26 cellular contexts compared by ENCODE assay signal in the genomic region with DNA sequence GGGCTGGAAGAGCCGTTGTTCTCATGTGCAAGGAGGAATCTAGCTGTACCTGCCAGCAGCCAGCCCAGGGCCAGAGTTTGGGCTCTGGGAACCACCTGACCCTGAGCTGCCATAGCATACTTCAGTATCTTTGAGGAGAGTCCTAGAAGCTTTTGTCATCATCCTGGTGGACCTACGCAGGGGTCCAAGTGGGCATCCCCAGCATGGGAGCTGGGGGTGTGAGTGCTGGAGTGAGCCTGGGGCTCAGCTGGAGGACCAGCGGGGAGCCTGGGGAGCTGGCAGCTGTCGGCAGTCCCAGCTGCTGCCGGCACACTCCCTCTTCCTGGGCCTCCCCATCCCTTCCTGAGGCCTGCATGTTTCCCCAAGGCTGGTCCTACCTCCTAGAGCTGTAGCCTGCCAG. TPM values are rescaled to one million over a fixed set of nuclear protein-coding genes. Genes with fewer than 3 reads are reported as not detected.
DNase-seq lines count a peak whose midpoint lies in the region; ATAC-seq, FAIRE-seq and TF ChIP-seq lines count a peak whose summit lies in the region.
"Had no signal": no experiment of that assay in that cellular context is flagged by ENCODE, and none has a peak within 500 bp of the region (broad histone marks: within the 10 kb centered on the region; RNA-seq: fewer than 3 reads in every experiment).

No MANE protein-coding gene starts in this region.

- no peak overlapping the region for H2BK20ac ChIP-seq in IMR-90 (ENCODE audit: low read depth, low read length)
- no peak overlapping the region for H2BK20ac ChIP-seq in H1 (ENCODE audit: low read length)

- H3K4ac ChIP-seq in IMR-90 (ENCODE audit: low read depth, low read length) (no peak overlapping the region), H1 (replicated peaks; ENCODE audit: insufficient read length, low read depth, low read length) (no peak overlapping the region)

- 0% methylated on average over 1 of the region's 5 CpGs; no CpG with 5 or more reads in 1 of the 2 experiments for WGBS in IMR-90 (ENCODE audit: extremely low coverage in 2 of 2, insufficient read length in 1 of 2), 2 experiments
- WGBS in H1 (ENCODE audit: extremely low coverage in 1 of 2, insufficient coverage in 1 of 2, insufficient read length in 1 of 2, insufficient replicate concordance in 2 of 2, low coverage in 1 of 2, low lambda C conversion rate in 2 of 2, missing lambda C conversion rate in 1 of 2), 2 experiments = 86% methylated on average over 5 of the region's 5 CpGs; no CpG with 5 or more reads in 1 of the 2 experiments

- in situ Hi-C loops in IMR-90 (cut with MboI; ENCODE audit: low sequenced_read_pairs) = no loop called here

- H2AFZ ChIP-seq in IMR-90 (replicated peaks; ENCODE audit: low read length, poor library complexity) (no peak overlapping the region), H1 (ENCODE audit: low read length) (no peak overlapping the region)

- TF ChIP-seq RAD21 in IMR-90 (IDR thresholded peaks at IDR 0.05; ENCODE audit: low read length) (no peak), H1 (IDR thresholded peaks at IDR 0.05 in 1 of 2, conservative IDR thresholded peaks at IDR 0.05 in 1 of 2; ENCODE audit: low read depth in 2 of 2, low read length in 2 of 2) (no peak)

- H3K36me3 ChIP-seq in IMR-90 (ENCODE audit: control insufficient read depth, insufficient read depth, low read length) = no peaks in the 10 kb centered on the region
- H3K36me3 ChIP-seq in H1 (ENCODE audit: control insufficient read depth in 2 of 4, insufficient read depth in 4 of 4, low read length in 3 of 4) = no peaks in the 10 kb centered on the region
- H3K36me3 ChIP-seq in vagina = no peaks in the 10 kb centered on the region
- H3K36me3 ChIP-seq: Peyer's patch, SJSA1 had no signal

- no peaks in the 10 kb centered on the region for H3K4me1 ChIP-seq in IMR-90 (ENCODE audit: control insufficient read depth, insufficient read depth, low read length)
- H3K4me1 ChIP-seq in H1 (replicated peaks in 1 of 4; ENCODE audit: control insufficient read depth in 3 of 4, insufficient read depth in 4 of 4, low read length in 3 of 4) = peaks cover 7 to 25% (median 9%) of the 10 kb centered on the region in 4 experiments
- H3K4me1 ChIP-seq in vagina = no peaks in the 10 kb centered on the region
- H3K4me1 ChIP-seq: Peyer's patch, SJSA1 had no signal

- TF ChIP-seq POLR2A in IMR-90 (IDR thresholded peaks at IDR 0.05; ENCODE audit: low read depth, low read length) (no peak), H1 (IDR thresholded peaks at IDR 0.05; ENCODE audit: control extremely low read depth in 1 of 2, low read depth in 2 of 2, low read length in 2 of 2) (no peak), vagina (IDR thresholded peaks at IDR 0.05) (no peak)

- H3K23ac ChIP-seq in IMR-90 (ENCODE audit: low read depth, low read length) (no peak overlapping the region), H1 (ENCODE audit: insufficient read length) (no peak overlapping the region)

- H4K5ac ChIP-seq in IMR-90 (ENCODE audit: low read depth, low read length) (no peak overlapping the region), H1 (ENCODE audit: insufficient read length, low read depth, low read length) (no peak overlapping the region)

- H3K14ac ChIP-seq in IMR-90 (replicated peaks; ENCODE audit: low read depth, low read length) (no peak overlapping the region), H1 (ENCODE audit: insufficient read length) (no peak overlapping the region)

- no peak overlapping the region for H3K18ac ChIP-seq in IMR-90 (ENCODE audit: low read depth, low read length)
- H3K18ac ChIP-seq in H1 (ENCODE audit: extremely low read depth, low read length) = 0 out of 2 replicates have a peak overlapping the region, but pooled peaks have one; percentile 6

- H3K9me3 ChIP-seq in IMR-90 (ENCODE audit: control insufficient read depth, insufficient read depth, low read length) = no peaks in the 10 kb centered on the region
- peaks cover 2 to 7% of the 10 kb centered on the region in 2 experiments; a peak in 1 of 4 replicates for H3K9me3 ChIP-seq in H1 (ENCODE audit: insufficient read depth in 2 of 2, low read depth in 1 of 2, low read length in 1 of 2)
- no peaks in the 10 kb centered on the region for H3K9me3 ChIP-seq in vagina
- H3K9me3 ChIP-seq: Peyer's patch, SJSA1 had no signal

- H2BK15ac ChIP-seq in IMR-90 (ENCODE audit: low read depth, low read length) = no peak overlapping the region
- H2BK15ac ChIP-seq in H1 (ENCODE audit: low read length) = peak overlapping the region; percentile 75; the same call in 1 of the 2 replicates

- no peak overlapping the region for H3K4me2 ChIP-seq in IMR-90 (ENCODE audit: low read depth, low read length)
- H3K4me2 ChIP-seq in H1 (ENCODE audit: insufficient read depth in 1 of 2, low read depth in 2 of 2, low read length in 2 of 2) = no peak overlapping the region

- H3K79me1 ChIP-seq in IMR-90 (ENCODE audit: low read depth in 1 of 2, low read length in 2 of 2) (no peaks in the 10 kb centered on the region), H1 (ENCODE audit: low read depth, low read length) (no peaks in the 10 kb centered on the region)

- H2AK9ac ChIP-seq in IMR-90 (replicated peaks; ENCODE audit: low read depth, low read length, poor library complexity) = peak overlapping the region; percentile 28

- no peak overlapping the region for H3K27ac ChIP-seq in IMR-90 (ENCODE audit: insufficient read depth, low read length)
- no peak overlapping the region for H3K27ac ChIP-seq in H1 (ENCODE audit: low read depth, low read length)
- H3K27ac ChIP-seq in vagina = no peak overlapping the region
- H3K27ac ChIP-seq: Peyer's patch, SJSA1 had no signal

- dilution Hi-C loops in IMR-90 (cut with HindIII; ENCODE audit: low sequenced_read_pairs, unreplicated experiment) = no loop called here

- FAIRE-seq in H1 (lab: Jason Lieb, UNC) (no peak), GM19239 (lab: Jason Lieb, UNC) (no peak)
- FAIRE-seq: H54, K562 had no signal

- H2BK5ac ChIP-seq in IMR-90 (ENCODE audit: low read depth, low read length, poor library complexity, severe bottlenecking) (no peak overlapping the region), H1 (ENCODE audit: low read depth, low read length) (0 out of 2 replicates have a peak overlapping the region, but pooled peaks have one; percentile 49)

- H4K91ac ChIP-seq in IMR-90 (ENCODE audit: insufficient read depth, low read depth, low read length) (no peak overlapping the region), H1 (replicated peaks; ENCODE audit: insufficient read length, low read length) (peak overlapping the region; percentile 3)

- ATAC-seq in IMR-90 (ENCODE audit: low read depth) (no peak), GM21737 (IDR thresholded peaks at IDR 0.05; ENCODE audit: unreplicated experiment) (no peak)
- ATAC-seq: CD8-positive, alpha-beta T cell; K562 had no signal

- H2AK5ac ChIP-seq in IMR-90 (ENCODE audit: low read depth, low read length) (no peak overlapping the region), H1 (ENCODE audit: low read depth, low read length) (no peak overlapping the region)

- H4K20me1 ChIP-seq in IMR-90 (ENCODE audit: insufficient read depth, low read length) = no peaks in the 10 kb centered on the region
- H4K20me1 ChIP-seq in H1 (replicated peaks in 1 of 2; ENCODE audit: control insufficient read depth in 1 of 2, insufficient read depth in 2 of 2, low read length in 2 of 2) = no peaks in the 10 kb centered on the region

- H3K23me2 ChIP-seq in H1 (ENCODE audit: low read depth, low read length) = no peaks in the 10 kb centered on the region

- no peak for TF ChIP-seq CTCF in IMR-90 (conservative IDR thresholded peaks at IDR 0.05; ENCODE audit: low read depth, low read length)
- no peak for TF ChIP-seq CTCF in H1 (IDR thresholded peaks at IDR 0.05; ENCODE audit: control extremely low read depth in 1 of 3, insufficient read depth in 1 of 3, low read depth in 1 of 3, low read length in 3 of 3)
- no peak for TF ChIP-seq CTCF in vagina (IDR thresholded peaks at IDR 0.05)

- H3K4me3 ChIP-seq in IMR-90 (ENCODE audit: insufficient read depth, low read depth, low read length) (no peak overlapping the region), H1 (ENCODE audit: extremely low read depth in 1 of 4, insufficient read depth in 2 of 4, low read depth in 3 of 4, low read length in 4 of 4) (no peak overlapping the region), vagina (no peak overlapping the region)
- H3K4me3 ChIP-seq: K562, Peyer's patch, SJSA1 had no signal

- H4K8ac ChIP-seq in IMR-90 (ENCODE audit: low read depth in 2 of 2, low read length in 2 of 2) = no peak overlapping the region
- H4K8ac ChIP-seq in H1 (ENCODE audit: extremely low read depth, insufficient read depth, low read length) = peak overlapping the region; percentile 18; the same call in 1 of the 2 replicates

- H3K27me3 ChIP-seq in IMR-90 (ENCODE audit: control insufficient read depth, insufficient read depth, low read length) (peaks cover 37% of the 10 kb centered on the region), H1 (replicated peaks in 1 of 4; ENCODE audit: control insufficient read depth in 3 of 4, extremely low read depth in 1 of 4, insufficient read depth in 3 of 4, low read length in 3 of 4) (no peaks in the 10 kb centered on the region; a peak in 1 of 7 replicates), vagina (no peaks in the 10 kb centered on the region)
- H3K27me3 ChIP-seq: Peyer's patch, SJSA1 had no signal

- H3K56ac ChIP-seq in IMR-90 (ENCODE audit: extremely low read depth, insufficient read depth, low read length) (no peak overlapping the region), H1 (replicated peaks; ENCODE audit: insufficient read length, low read depth, low read length) (no peak overlapping the region)

- no peak for TF ChIP-seq EP300 in H1 (IDR thresholded peaks at IDR 0.05; ENCODE audit: borderline replicate concordance in 1 of 2, low read depth in 2 of 2, low read length in 2 of 2)

- no peaks in the 10 kb centered on the region for H3K79me2 ChIP-seq in H1 (ENCODE audit: control insufficient read depth in 1 of 2, insufficient read depth in 2 of 2, low read length in 2 of 2)

- intact Hi-C loops in IMR-90 (cut with micrococcal nuclease) = no loop called here
- intact Hi-C loops in vagina (cut with DNase I) = no loop called here

- H3K9ac ChIP-seq in IMR-90 (ENCODE audit: low read depth, low read length) (no peak overlapping the region), H1 (replicated peaks in 1 of 4; ENCODE audit: extremely low read depth in 1 of 4, low read depth in 3 of 4, low read length in 3 of 4) (no peak overlapping the region)

- H2BK12ac ChIP-seq in H1 (ENCODE audit: low read depth, low read length) = no peak overlapping the region

- no TSS peak for BruUV-seq in IMR-90 (replicated peaks; lab: Mats Ljungman, UMichigan)

- DNase-seq in NCI-H1417 (lab: John Stamatoyannopoulos, UW) (peak in 2 of 3 experiments; percentile 22 to 43), NCI-H1417 treated with DMSO at 0.1 percent for 48 hours (lab: John Stamatoyannopoulos, UW) (no peak), IMR-90 (no peak), NCI-H345 (lab: John Stamatoyannopoulos, UW) (peak; percentile 49), H1 (ENCODE audit: low read depth in 1 of 2, low spot score in 2 of 2) (no peak), GM19239 (ENCODE audit: insufficient read length, low spot score) (no peak), vagina (ENCODE audit: extremely low spot score in 2 of 2) (no peak)
- DNase-seq: 8988T; C1 segment of cervical spinal cord; Calu3; CD8-positive, alpha-beta T cell; EL; GF-D8; MM.1S; NCI-H1048; NCI-H1436 treated with DMSO at 0.1 percent for 48 hours; NCI-H2029 treated with DMSO at 0.1 percent for 48 hours; NCI-H510A treated with DMSO at 0.1 percent for 48 hours; NCI-H774; NK-92 treated with Interleukin-12 subunit alpha and Interleukin-12 subunit beta, amount 100 ng/mL, for 24 hours; Peyer's patch had no signal

- POLR2A ChIA-PET in IMR-90 (lab: Charles Lee; ENCODE audit: unreplicated experiment) = no interaction called here
- POLR2A ChIA-PET in H1 (lab: Charles Lee; ENCODE audit: partially characterized antibody) = no interaction called here

- CTCF ChIA-PET in IMR-90 (lab: Yijun Ruan, JAX) (no interaction called here), H1 (lab: Charles Lee; ENCODE audit: partially characterized antibody) (interaction anchor here (0.7 to 5.5 kb wide), 17 partner anchors 8 to 369 kb away, joined by 3 to 63 read pairs (median 4); a partner anchor contains a TSS)

- H2BK120ac ChIP-seq in IMR-90 (ENCODE audit: low read depth, low read length) (no peak overlapping the region), H1 (replicated peaks; ENCODE audit: low read depth, low read length) (no peak overlapping the region)

- H3K9me1 ChIP-seq in IMR-90 (ENCODE audit: insufficient read depth, low read length) = no peaks in the 10 kb centered on the region

RNA-seq across cellular contexts. Expression of a gene that starts 32.5 kb away (rescaled TPM):
- under 0.01 TPM in 1 of 2 replicates, not detected in the other for total RNA-seq in IMR-90 (2012; rRNA removed)
- polyA plus RNA-seq in IMR-90 (2012; rRNA removed) = not detected in 2 replicates
- not detected in 2 replicates for polyA plus RNA-seq in IMR-90 (2012; cell fraction: cytosol; rRNA removed)
- polyA plus RNA-seq in IMR-90 (2012; cell fraction: nucleus; rRNA removed; ENCODE audit: low replicate concordance) = not detected in 2 replicates
- 0.48 and 0.73 TPM in 2 replicates for total RNA-seq in H1 (2021; fragmentation: NEBNext Ultra II Directional; extraction: Animal tissue kit (Norgen Biotek cat#: 25700))
- 0.71 and 1.4 TPM in 2 replicates for polyA plus RNA-seq in H1 (2011; rRNA removed)
- polyA plus RNA-seq in H1 (2011; cell fraction: cytosol; rRNA removed) = 0.93 TPM
- 1.3 TPM for polyA plus RNA-seq in H1 (2011; cell fraction: nucleus; rRNA removed)
- 0.64 to 1.1 TPM (median 0.87 TPM) in 4 replicates for polyA plus RNA-seq in H1 (2012, experiment 1 of 2)
- 0.84 TPM for polyA plus RNA-seq in H1 (2012, experiment 2 of 2)
- 0.51 TPM for polyA plus RNA-seq in H1 (2013, experiment 1 of 2)
- 0.61 TPM for polyA plus RNA-seq in H1 (2013, experiment 2 of 2)
- polyA minus RNA-seq in H1 (2011; rRNA and poly(A)+ RNA removed) = 0.76 and 1.7 TPM in 2 replicates
- polyA minus RNA-seq in H1 (2011; cell fraction: cytosol; rRNA and poly(A)+ RNA removed) = 0.51 TPM
- 1.4 TPM for polyA minus RNA-seq in H1 (2011; cell fraction: nucleus; rRNA and poly(A)+ RNA removed)
- total RNA-seq in vagina = 0.49 TPM
- total RNA-seq: Calu3, LHCN-M2, SJSA1 had no signal

Comparison
In these comparisons a context has a peak if more than half of its experiments do, and no peak if none do; other contexts are left out.
1. DNase-seq: peak in NCI-H1417 (2 of 3) and NCI-H345 (single experiment); none in NCI-H1417 treated with DMSO at 0.1 percent for 48 hours (single experiment), IMR-90 (single experiment), H1 (0 of 2), GM19239 (single experiment) and vagina (0 of 2).